ENCODE assay signal across 3 cellular contexts in the genomic region with DNA sequence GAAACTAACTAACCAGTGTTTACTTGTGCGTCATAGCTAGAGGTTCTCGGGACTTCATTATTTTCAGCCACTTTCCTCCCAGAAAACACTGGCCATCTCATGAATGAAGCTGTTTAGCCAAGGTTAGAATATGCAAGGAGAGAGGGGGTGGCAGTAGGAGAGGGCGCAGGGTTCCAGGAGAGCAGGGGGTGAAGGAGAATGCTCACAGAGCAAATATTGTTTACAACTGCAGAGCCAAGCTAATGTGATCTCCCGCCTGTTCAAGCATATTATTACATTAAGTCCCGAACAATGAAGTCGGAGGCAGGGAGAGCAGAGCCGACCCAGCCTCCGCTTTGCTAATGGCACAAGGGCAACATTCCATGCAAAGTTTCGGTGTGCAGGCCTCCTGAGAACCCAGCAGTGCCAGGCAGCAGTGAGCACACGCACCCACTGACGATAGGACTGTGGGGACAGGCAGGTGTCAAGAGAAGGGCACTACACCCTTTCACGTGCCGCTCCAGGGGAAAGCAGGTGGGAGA.
TF ChIP-seq lines count a peak whose summit lies in the region.

No MANE protein-coding gene starts in this region.

TF ChIP-seq in SK-N-SH, 30 proteins besides CTCF, POLR2A, EP300 and RAD21:
- peak; percentile 55 for TF ChIP-seq CHD2 (IDR thresholded peaks at IDR 0.05; ENCODE audit: low read length, partially characterized antibody)
- TF ChIP-seq RCOR1 (IDR thresholded peaks at IDR 0.05; ENCODE audit: low read length): 0 out of 2 replicates have a peak, but pooled peaks have one; percentile 11
- TF ChIP-seq ELF1 (IDR thresholded peaks at IDR 0.05): no peak
- TF ChIP-seq, protein P1, sequence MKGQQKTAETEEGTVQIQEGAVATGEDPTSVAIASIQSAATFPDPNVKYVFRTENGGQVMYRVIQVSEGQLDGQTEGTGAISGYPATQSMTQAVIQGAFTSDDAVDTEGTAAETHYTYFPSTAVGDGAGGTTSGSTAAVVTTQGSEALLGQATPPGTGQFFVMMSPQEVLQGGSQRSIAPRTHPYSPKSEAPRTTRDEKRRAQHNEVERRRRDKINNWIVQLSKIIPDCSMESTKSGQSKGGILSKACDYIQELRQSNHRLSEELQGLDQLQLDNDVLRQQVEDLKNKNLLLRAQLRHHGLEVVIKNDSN (IDR thresholded peaks at IDR 0.05; ENCODE audit: borderline replicate concordance, low read depth): no peak
TF ChIP-seq in SK-N-SH: peak in this region for 2.

TF ChIP-seq in SK-N-SH treated with all-trans-retinoic acid at 6 μM for 48 hours, 23 proteins besides CTCF, POLR2A, EP300 and RAD21:
- TF ChIP-seq, protein P2, sequence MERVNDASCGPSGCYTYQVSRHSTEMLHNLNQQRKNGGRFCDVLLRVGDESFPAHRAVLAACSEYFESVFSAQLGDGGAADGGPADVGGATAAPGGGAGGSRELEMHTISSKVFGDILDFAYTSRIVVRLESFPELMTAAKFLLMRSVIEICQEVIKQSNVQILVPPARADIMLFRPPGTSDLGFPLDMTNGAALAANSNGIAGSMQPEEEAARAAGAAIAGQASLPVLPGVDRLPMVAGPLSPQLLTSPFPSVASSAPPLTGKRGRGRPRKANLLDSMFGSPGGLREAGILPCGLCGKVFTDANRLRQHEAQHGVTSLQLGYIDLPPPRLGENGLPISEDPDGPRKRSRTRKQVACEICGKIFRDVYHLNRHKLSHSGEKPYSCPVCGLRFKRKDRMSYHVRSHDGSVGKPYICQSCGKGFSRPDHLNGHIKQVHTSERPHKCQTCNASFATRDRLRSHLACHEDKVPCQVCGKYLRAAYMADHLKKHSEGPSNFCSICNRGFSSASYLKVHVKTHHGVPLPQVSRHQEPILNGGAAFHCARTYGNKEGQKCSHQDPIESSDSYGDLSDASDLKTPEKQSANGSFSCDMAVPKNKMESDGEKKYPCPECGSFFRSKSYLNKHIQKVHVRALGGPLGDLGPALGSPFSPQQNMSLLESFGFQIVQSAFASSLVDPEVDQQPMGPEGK (CRISPR knock-in tag; IDR thresholded peaks at IDR 0.05; ENCODE audit: borderline replicate concordance): no peak
- TF ChIP-seq OSR1 (CRISPR knock-in tag; IDR thresholded peaks at IDR 0.05) (no peak), GLIS3 (CRISPR knock-in tag; IDR thresholded peaks at IDR 0.05) (no peak), PPARA (CRISPR knock-in tag; IDR thresholded peaks at IDR 0.05; ENCODE audit: borderline replicate concordance) (no peak), ZNF8 (CRISPR knock-in tag; IDR thresholded peaks at IDR 0.05) (no peak), ZFP30 (CRISPR knock-in tag; IDR thresholded peaks at IDR 0.05) (no peak), ZNF565 (CRISPR knock-in tag; conservative IDR thresholded peaks at IDR 0.05; ENCODE audit: low read depth) (no peak), ISL1 (CRISPR knock-in tag; IDR thresholded peaks at IDR 0.05) (no peak), ARNTL (CRISPR knock-in tag; IDR thresholded peaks at IDR 0.05; ENCODE audit: borderline replicate concordance, low read depth) (no peak), ZC3H10 (CRISPR knock-in tag; IDR thresholded peaks at IDR 0.05) (no peak), ESRRG (CRISPR knock-in tag; IDR thresholded peaks at IDR 0.05) (no peak), ZFP3 (CRISPR knock-in tag; IDR thresholded peaks at IDR 0.05) (no peak), CSDC2 (CRISPR knock-in tag; IDR thresholded peaks at IDR 0.05) (no peak), TOX (CRISPR knock-in tag; IDR thresholded peaks at IDR 0.05; ENCODE audit: borderline replicate concordance) (no peak)
- TF ChIP-seq, protein P3, sequence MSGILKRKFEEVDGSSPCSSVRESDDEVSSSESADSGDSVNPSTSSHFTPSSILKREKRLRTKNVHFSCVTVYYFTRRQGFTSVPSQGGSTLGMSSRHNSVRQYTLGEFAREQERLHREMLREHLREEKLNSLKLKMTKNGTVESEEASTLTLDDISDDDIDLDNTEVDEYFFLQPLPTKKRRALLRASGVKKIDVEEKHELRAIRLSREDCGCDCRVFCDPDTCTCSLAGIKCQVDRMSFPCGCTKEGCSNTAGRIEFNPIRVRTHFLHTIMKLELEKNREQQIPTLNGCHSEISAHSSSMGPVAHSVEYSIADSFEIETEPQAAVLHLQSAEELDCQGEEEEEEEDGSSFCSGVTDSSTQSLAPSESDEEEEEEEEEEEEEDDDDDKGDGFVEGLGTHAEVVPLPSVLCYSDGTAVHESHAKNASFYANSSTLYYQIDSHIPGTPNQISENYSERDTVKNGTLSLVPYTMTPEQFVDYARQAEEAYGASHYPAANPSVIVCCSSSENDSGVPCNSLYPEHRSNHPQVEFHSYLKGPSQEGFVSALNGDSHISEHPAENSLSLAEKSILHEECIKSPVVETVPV (CRISPR knock-in tag; IDR thresholded peaks at IDR 0.05): no peak
- TF ChIP-seq, protein P4, sequence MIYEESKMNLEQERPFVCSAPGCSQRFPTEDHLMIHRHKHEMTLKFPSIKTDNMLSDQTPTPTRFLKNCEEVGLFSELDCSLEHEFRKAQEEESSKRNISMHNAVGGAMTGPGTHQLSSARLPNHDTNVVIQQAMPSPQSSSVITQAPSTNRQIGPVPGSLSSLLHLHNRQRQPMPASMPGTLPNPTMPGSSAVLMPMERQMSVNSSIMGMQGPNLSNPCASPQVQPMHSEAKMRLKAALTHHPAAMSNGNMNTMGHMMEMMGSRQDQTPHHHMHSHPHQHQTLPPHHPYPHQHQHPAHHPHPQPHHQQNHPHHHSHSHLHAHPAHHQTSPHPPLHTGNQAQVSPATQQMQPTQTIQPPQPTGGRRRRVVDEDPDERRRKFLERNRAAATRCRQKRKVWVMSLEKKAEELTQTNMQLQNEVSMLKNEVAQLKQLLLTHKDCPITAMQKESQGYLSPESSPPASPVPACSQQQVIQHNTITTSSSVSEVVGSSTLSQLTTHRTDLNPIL (CRISPR knock-in tag; IDR thresholded peaks at IDR 0.05; ENCODE audit: low read depth): no peak
- TF ChIP-seq, protein P5, sequence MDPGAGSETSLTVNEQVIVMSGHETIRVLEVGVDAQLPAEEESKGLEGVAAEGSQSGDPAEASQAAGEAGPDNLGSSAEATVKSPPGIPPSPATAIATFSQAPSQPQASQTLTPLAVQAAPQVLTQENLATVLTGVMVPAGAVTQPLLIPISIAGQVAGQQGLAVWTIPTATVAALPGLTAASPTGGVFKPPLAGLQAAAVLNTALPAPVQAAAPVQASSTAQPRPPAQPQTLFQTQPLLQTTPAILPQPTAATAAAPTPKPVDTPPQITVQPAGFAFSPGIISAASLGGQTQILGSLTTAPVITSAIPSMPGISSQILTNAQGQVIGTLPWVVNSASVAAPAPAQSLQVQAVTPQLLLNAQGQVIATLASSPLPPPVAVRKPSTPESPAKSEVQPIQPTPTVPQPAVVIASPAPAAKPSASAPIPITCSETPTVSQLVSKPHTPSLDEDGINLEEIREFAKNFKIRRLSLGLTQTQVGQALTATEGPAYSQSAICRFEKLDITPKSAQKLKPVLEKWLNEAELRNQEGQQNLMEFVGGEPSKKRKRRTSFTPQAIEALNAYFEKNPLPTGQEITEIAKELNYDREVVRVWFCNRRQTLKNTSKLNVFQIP (CRISPR knock-in tag; IDR thresholded peaks at IDR 0.05; ENCODE audit: borderline replicate concordance, low read depth): no peak

TF ChIP-seq in H1, 55 proteins besides CTCF, POLR2A, EP300 and RAD21:
- TF ChIP-seq BCL11A (IDR thresholded peaks at IDR 0.05; ENCODE audit: low read depth in 2 of 2, low read length in 2 of 2) (no peak), NANOG (IDR thresholded peaks at IDR 0.05; ENCODE audit: insufficient read depth, low read depth, low read length, poor library complexity, severe bottlenecking) (no peak), POLR2AphosphoS5 (IDR thresholded peaks at IDR 0.05; ENCODE audit: low read depth, low read length) (no peak), ASH2L (IDR thresholded peaks at IDR 0.05; ENCODE audit: low read length) (no peak), CREB1 (IDR thresholded peaks at IDR 0.05) (no peak), RNF2 (IDR thresholded peaks at IDR 0.05; ENCODE audit: borderline replicate concordance, low read depth, low read length, missing control alignments, poor library complexity, severe bottlenecking) (no peak), YY1 (IDR thresholded peaks at IDR 0.05; ENCODE audit: low read depth, low read length) (no peak), CHD1 (IDR thresholded peaks at IDR 0.05; ENCODE audit: low read depth, low read length) (no peak), TEAD4 (IDR thresholded peaks at IDR 0.05; ENCODE audit: low read depth, low read length) (no peak), SUZ12 (IDR thresholded peaks at IDR 0.05; ENCODE audit: low read length) (no peak), SP2 (IDR thresholded peaks at IDR 0.05; ENCODE audit: low read length) (no peak)
- TF ChIP-seq, protein P6, sequence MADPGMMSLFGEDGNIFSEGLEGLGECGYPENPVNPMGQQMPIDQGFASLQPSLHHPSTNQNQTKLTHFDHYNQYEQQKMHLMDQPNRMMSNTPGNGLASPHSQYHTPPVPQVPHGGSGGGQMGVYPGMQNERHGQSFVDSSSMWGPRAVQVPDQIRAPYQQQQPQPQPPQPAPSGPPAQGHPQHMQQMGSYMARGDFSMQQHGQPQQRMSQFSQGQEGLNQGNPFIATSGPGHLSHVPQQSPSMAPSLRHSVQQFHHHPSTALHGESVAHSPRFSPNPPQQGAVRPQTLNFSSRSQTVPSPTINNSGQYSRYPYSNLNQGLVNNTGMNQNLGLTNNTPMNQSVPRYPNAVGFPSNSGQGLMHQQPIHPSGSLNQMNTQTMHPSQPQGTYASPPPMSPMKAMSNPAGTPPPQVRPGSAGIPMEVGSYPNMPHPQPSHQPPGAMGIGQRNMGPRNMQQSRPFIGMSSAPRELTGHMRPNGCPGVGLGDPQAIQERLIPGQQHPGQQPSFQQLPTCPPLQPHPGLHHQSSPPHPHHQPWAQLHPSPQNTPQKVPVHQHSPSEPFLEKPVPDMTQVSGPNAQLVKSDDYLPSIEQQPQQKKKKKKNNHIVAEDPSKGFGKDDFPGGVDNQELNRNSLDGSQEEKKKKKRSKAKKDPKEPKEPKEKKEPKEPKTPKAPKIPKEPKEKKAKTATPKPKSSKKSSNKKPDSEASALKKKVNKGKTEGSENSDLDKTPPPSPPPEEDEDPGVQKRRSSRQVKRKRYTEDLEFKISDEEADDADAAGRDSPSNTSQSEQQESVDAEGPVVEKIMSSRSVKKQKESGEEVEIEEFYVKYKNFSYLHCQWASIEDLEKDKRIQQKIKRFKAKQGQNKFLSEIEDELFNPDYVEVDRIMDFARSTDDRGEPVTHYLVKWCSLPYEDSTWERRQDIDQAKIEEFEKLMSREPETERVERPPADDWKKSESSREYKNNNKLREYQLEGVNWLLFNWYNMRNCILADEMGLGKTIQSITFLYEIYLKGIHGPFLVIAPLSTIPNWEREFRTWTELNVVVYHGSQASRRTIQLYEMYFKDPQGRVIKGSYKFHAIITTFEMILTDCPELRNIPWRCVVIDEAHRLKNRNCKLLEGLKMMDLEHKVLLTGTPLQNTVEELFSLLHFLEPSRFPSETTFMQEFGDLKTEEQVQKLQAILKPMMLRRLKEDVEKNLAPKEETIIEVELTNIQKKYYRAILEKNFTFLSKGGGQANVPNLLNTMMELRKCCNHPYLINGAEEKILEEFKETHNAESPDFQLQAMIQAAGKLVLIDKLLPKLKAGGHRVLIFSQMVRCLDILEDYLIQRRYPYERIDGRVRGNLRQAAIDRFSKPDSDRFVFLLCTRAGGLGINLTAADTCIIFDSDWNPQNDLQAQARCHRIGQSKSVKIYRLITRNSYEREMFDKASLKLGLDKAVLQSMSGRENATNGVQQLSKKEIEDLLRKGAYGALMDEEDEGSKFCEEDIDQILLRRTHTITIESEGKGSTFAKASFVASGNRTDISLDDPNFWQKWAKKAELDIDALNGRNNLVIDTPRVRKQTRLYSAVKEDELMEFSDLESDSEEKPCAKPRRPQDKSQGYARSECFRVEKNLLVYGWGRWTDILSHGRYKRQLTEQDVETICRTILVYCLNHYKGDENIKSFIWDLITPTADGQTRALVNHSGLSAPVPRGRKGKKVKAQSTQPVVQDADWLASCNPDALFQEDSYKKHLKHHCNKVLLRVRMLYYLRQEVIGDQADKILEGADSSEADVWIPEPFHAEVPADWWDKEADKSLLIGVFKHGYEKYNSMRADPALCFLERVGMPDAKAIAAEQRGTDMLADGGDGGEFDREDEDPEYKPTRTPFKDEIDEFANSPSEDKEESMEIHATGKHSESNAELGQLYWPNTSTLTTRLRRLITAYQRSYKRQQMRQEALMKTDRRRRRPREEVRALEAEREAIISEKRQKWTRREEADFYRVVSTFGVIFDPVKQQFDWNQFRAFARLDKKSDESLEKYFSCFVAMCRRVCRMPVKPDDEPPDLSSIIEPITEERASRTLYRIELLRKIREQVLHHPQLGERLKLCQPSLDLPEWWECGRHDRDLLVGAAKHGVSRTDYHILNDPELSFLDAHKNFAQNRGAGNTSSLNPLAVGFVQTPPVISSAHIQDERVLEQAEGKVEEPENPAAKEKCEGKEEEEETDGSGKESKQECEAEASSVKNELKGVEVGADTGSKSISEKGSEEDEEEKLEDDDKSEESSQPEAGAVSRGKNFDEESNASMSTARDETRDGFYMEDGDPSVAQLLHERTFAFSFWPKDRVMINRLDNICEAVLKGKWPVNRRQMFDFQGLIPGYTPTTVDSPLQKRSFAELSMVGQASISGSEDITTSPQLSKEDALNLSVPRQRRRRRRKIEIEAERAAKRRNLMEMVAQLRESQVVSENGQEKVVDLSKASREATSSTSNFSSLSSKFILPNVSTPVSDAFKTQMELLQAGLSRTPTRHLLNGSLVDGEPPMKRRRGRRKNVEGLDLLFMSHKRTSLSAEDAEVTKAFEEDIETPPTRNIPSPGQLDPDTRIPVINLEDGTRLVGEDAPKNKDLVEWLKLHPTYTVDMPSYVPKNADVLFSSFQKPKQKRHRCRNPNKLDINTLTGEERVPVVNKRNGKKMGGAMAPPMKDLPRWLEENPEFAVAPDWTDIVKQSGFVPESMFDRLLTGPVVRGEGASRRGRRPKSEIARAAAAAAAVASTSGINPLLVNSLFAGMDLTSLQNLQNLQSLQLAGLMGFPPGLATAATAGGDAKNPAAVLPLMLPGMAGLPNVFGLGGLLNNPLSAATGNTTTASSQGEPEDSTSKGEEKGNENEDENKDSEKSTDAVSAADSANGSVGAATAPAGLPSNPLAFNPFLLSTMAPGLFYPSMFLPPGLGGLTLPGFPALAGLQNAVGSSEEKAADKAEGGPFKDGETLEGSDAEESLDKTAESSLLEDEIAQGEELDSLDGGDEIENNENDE (IDR thresholded peaks at IDR 0.05; ENCODE audit: insufficient replicate concordance, low read length): no peak
- TF ChIP-seq, protein P7, sequence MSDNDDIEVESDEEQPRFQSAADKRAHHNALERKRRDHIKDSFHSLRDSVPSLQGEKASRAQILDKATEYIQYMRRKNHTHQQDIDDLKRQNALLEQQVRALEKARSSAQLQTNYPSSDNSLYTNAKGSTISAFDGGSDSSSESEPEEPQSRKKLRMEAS (IDR thresholded peaks at IDR 0.05): no peak
